8 cellular contexts compared by ENCODE assay signal in the genomic region with DNA sequence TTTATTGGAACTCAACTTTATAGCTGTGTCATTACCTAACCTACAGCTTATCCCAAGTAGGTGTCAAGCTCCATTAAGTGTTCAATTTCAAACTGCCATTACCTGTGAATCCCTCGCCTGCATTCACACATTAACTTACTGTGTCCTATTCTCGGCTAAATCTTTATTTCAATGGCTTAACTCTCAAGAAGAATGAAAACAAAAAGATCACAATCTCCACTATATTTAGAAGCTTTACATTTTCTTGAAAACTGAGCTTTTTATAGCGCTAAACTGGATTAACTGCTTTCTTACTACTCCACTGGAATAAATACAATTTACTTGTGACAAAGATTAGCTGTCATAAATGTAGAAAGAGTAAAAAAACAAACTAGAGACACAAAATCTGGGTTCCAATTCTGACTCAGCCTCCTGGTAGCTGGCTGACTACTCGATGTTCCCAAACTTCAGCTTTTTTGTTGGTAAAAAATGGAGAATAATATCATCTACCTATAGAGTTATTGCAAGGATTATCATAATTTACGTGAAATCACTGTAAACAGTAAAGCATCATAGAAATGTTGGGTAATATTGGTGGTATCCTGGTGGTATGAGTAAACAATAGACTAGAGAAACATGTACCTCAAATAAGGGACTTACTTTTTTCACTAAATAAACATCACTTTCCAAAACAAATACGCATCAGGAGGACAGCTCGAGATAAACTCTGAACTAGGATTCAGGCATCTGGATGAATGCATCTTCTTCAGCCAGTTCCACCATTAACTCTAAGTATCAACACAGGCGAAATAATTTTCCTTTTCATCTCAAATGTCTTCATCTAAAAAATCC. TPM values are rescaled to one million over a fixed set of nuclear protein-coding genes. Genes with fewer than 3 reads are reported as not detected.
DNase-seq lines count a peak whose midpoint lies in the region; ATAC-seq and TF ChIP-seq lines count a peak whose summit lies in the region.

No MANE protein-coding gene starts in this region.

- H3K4me1 ChIP-seq in Peyer's patch (peaks cover 0 to 23% (median 0%) of the 10 kb centered on the region in 4 donors), esophagus muscularis mucosa (peaks cover 20 to 38% (median 36%) of the 10 kb centered on the region in 4 donors), rectal smooth muscle tissue (ENCODE audit: control insufficient read depth, insufficient read depth, low read length) (peaks cover 10% of the 10 kb centered on the region)

- H3K9ac ChIP-seq in rectal smooth muscle tissue (ENCODE audit: low read length), result no peak overlapping the region

- H3K4me3 ChIP-seq in GM12865 (ENCODE audit: low read depth, low read length) (peak overlapping the region; percentile 79), Peyer's patch (peak overlapping the region in 3 of 4 donors; percentile 13 to 77 (median 63)), esophagus muscularis mucosa (peak overlapping the region; percentile 68 to 82 (median 75)), rectal smooth muscle tissue (ENCODE audit: low read length) (peak overlapping the region; percentile 41)

- ATAC-seq in HG02840 (IDR thresholded peaks at IDR 0.05; ENCODE audit: low FRiP score, unreplicated experiment), result no peak

- H3K36me3 ChIP-seq in Peyer's patch (no peaks in the 10 kb centered on the region), esophagus muscularis mucosa (no peaks in the 10 kb centered on the region), rectal smooth muscle tissue (ENCODE audit: control insufficient read depth, insufficient read depth, low read length) (no peaks in the 10 kb centered on the region)

- H3K27me3 ChIP-seq in Peyer's patch (no peaks in the 10 kb centered on the region), esophagus muscularis mucosa (no peaks in the 10 kb centered on the region), rectal smooth muscle tissue (ENCODE audit: control insufficient read depth, insufficient read depth, low read length) (no peaks in the 10 kb centered on the region)

- no peak for TF ChIP-seq CTCF in GM12865 (IDR thresholded peaks at IDR 0.05; ENCODE audit: insufficient read depth, low read depth, low read length, missing control alignments)
- TF ChIP-seq CTCF in Peyer's patch (IDR thresholded peaks at IDR 0.05), result no peak
- TF ChIP-seq CTCF in esophagus muscularis mucosa (IDR thresholded peaks at IDR 0.05), result no peak

- intact Hi-C loops in esophagus muscularis mucosa (cut with DNase I), result no loop called here

- H3K9me3 ChIP-seq in Peyer's patch (no peaks in the 10 kb centered on the region), esophagus muscularis mucosa (no peaks in the 10 kb centered on the region)

- H3K27ac ChIP-seq in Peyer's patch (no peak overlapping the region), esophagus muscularis mucosa (replicated peaks in 1 of 4) (peak overlapping the region in 2 of 4 donors; percentile 87 to 91), rectal smooth muscle tissue (ENCODE audit: low read depth, low read length) (no peak overlapping the region)

- TF ChIP-seq POLR2A in Peyer's patch (IDR thresholded peaks at IDR 0.05) (no peak), esophagus muscularis mucosa (IDR thresholded peaks at IDR 0.05; ENCODE audit: low read depth) (no peak)

- TF ChIP-seq EP300 in esophagus muscularis mucosa (IDR thresholded peaks at IDR 0.05), result no peak

- DNase-seq in GM12865 (ENCODE audit: low read depth) (no peak), Peyer's patch (no peak), esophagus muscularis mucosa (ENCODE audit: extremely low spot score) (no peak), RKO (ENCODE audit: low spot score) (no peak), GDM1 (lab: John Stamatoyannopoulos, UW) (no peak)
- no peak for DNase-seq in stimulated activated CD4-positive, alpha-beta T cell treated with anti-CD3 and anti-CD28 coated beads, Interleukin-4, amount 100 ng/mL, for 4 hours

- 60% methylated on average over 8 of the region's 8 CpGs for WGBS in esophagus muscularis mucosa

RNA-seq across cellular contexts. Expression of gene RALGAPA1, which starts 1.7 kb away (rescaled TPM):
- total RNA-seq in Peyer's patch (100 to 1,000 TPM in 2 of 4 donors, 10 to 100 TPM in 2; 61.8 to 163 (median 89.4) TPM), esophagus muscularis mucosa (10 to 100 TPM; 48.2 to 77.7 (median 52.1) TPM)

RNA-seq across cellular contexts. Expression of gene BRMS1L, which starts 18.8 kb away (rescaled TPM):
- total RNA-seq in Peyer's patch (1 to 10 TPM in 3 of 4 donors, under 1 TPM in 1; 0.53 to 4.1 (median 2.4) TPM), esophagus muscularis mucosa (1 to 10 TPM; 5.0 to 8.0 (median 6.9) TPM)
